ENCODE assay signal across 1 cellular context in genomic region chr2:55282110-55282917, GRCh38.
TF ChIP-seq lines count a peak whose summit lies in the region.

No MANE protein-coding gene starts in this region.

TF ChIP-seq in HEK293, 187 proteins besides CTCF, POLR2A, EP300 and RAD21 (continued from another document and continues in another):
- TF ChIP-seq REST (tag by site-specific recombination; IDR thresholded peaks at IDR 0.05) (no peak), GFI1B (tag by site-specific recombination; IDR thresholded peaks at IDR 0.05) (no peak), HOXA7 (CRISPR knock-in tag; IDR thresholded peaks at IDR 0.05; ENCODE audit: borderline replicate concordance) (no peak), ZBTB20 (tag by site-specific recombination; IDR thresholded peaks at IDR 0.05) (peak; percentile 46; the same call in 1 of the 2 replicates), SP3 (tag by site-specific recombination; IDR thresholded peaks at IDR 0.05) (peak; percentile 30; the same call in 1 of the 2 replicates), ZNF362 (tag by site-specific recombination; IDR thresholded peaks at IDR 0.05) (no peak), ZNF785 (tag by site-specific recombination; IDR thresholded peaks at IDR 0.05) (no peak), ZNF354C (tag by site-specific recombination; IDR thresholded peaks at IDR 0.05; ENCODE audit: borderline replicate concordance, low read depth) (no peak), ZNF660 (tag by site-specific recombination; IDR thresholded peaks at IDR 0.05) (no peak), ZNF623 (tag by site-specific recombination; IDR thresholded peaks at IDR 0.05) (no peak), ZIC2 (tag by site-specific recombination; IDR thresholded peaks at IDR 0.05) (0 out of 2 replicates have a peak, but pooled peaks have one; percentile 21), ZNF670 (tag by site-specific recombination; IDR thresholded peaks at IDR 0.05; ENCODE audit: low read depth) (no peak), ZNF26 (tag by site-specific recombination; IDR thresholded peaks at IDR 0.05) (no peak), ZNF76 (tag by site-specific recombination; IDR thresholded peaks at IDR 0.05; ENCODE audit: borderline replicate concordance, low read depth) (no peak), MYNN (tag by site-specific recombination; IDR thresholded peaks at IDR 0.05; ENCODE audit: borderline replicate concordance) (no peak), ZNF37A (tag by site-specific recombination; IDR thresholded peaks at IDR 0.05) (no peak), ATF2 (tag by site-specific recombination; IDR thresholded peaks at IDR 0.05; ENCODE audit: low read depth) (no peak), TRIM28 (IDR thresholded peaks at IDR 0.05; ENCODE audit: borderline replicate concordance, low read length) (0 out of 2 replicates have a peak, but pooled peaks have one; percentile 21), ZNF10 (tag by site-specific recombination; IDR thresholded peaks at IDR 0.05) (peak; percentile 24; the same call in 1 of the 2 replicates), HOXC10 (CRISPR knock-in tag; IDR thresholded peaks at IDR 0.05) (0 out of 2 replicates have a peak, but pooled peaks have one; percentile 56), RBAK (tag by site-specific recombination; IDR thresholded peaks at IDR 0.05) (no peak), SP2 (tag by site-specific recombination; IDR thresholded peaks at IDR 0.05) (peak; percentile 53), ZNF248 (tag by site-specific recombination; IDR thresholded peaks at IDR 0.05) (no peak), ZSCAN16 (tag by site-specific recombination; IDR thresholded peaks at IDR 0.05) (no peak), ZNF16 (tag by site-specific recombination; IDR thresholded peaks at IDR 0.05; ENCODE audit: low read depth) (no peak), PRDM1 (tag by site-specific recombination; IDR thresholded peaks at IDR 0.05) (no peak), KLF16 (tag by site-specific recombination; IDR thresholded peaks at IDR 0.05) (no peak), ZNF777 (tag by site-specific recombination; IDR thresholded peaks at IDR 0.05; ENCODE audit: borderline replicate concordance) (no peak), SALL2 (tag by site-specific recombination; IDR thresholded peaks at IDR 0.05; ENCODE audit: borderline replicate concordance) (no peak), ZNF138 (tag by site-specific recombination; IDR thresholded peaks at IDR 0.05; ENCODE audit: borderline replicate concordance) (no peak), ZBTB49 (tag by site-specific recombination; IDR thresholded peaks at IDR 0.05; ENCODE audit: low read depth) (no peak), ZNF791 (tag by site-specific recombination; IDR thresholded peaks at IDR 0.05) (no peak), ZNF449 (tag by site-specific recombination; IDR thresholded peaks at IDR 0.05) (no peak), ZBTB17 (tag by site-specific recombination; IDR thresholded peaks at IDR 0.05) (peak; percentile 92), ZNF548 (tag by site-specific recombination; IDR thresholded peaks at IDR 0.05) (no peak), ZBTB11 (tag by site-specific recombination; conservative IDR thresholded peaks at IDR 0.05; ENCODE audit: low read depth) (peak; percentile 58; the same call in 1 of the 2 replicates), ZBTB26 (tag by site-specific recombination; optimal IDR thresholded peaks at IDR 0.05) (peak; percentile 65), ZNF416 (tag by site-specific recombination; IDR thresholded peaks at IDR 0.05) (no peak), ZNF658 (tag by site-specific recombination; IDR thresholded peaks at IDR 0.05) (no peak), ZNF202 (tag by site-specific recombination; IDR thresholded peaks at IDR 0.05; ENCODE audit: borderline replicate concordance) (no peak), ZFP37 (tag by site-specific recombination; IDR thresholded peaks at IDR 0.05) (no peak), ZNF335 (tag by site-specific recombination; conservative IDR thresholded peaks at IDR 0.05) (0 out of 2 replicates have a peak, but pooled peaks have one; percentile 37), ZBTB8A (tag by site-specific recombination; IDR thresholded peaks at IDR 0.05) (peak; percentile 80), ZNF645 (tag by site-specific recombination; IDR thresholded peaks at IDR 0.05) (no peak), ZNF549 (tag by site-specific recombination; IDR thresholded peaks at IDR 0.05) (no peak), ZNF423 (tag by site-specific recombination; IDR thresholded peaks at IDR 0.05) (0 out of 2 replicates have a peak, but pooled peaks have one; percentile 32), ZNF266 (tag by site-specific recombination; IDR thresholded peaks at IDR 0.05; ENCODE audit: low read depth) (no peak)
